In genomic region chr17:75238684-75239191, GRCh38 we compare ENCODE assay signal across 8 cellular contexts. TPM values are rescaled to one million over a fixed set of nuclear protein-coding genes. Genes with fewer than 3 reads are reported as not detected.
DNase-seq lines count a peak whose midpoint lies in the region; ATAC-seq and TF ChIP-seq lines count a peak whose summit lies in the region.

No MANE protein-coding gene starts in this region.

- no peaks in the 10 kb centered on the region for H3K27me3 Mint-ChIP-seq in activated CD4-positive, alpha-beta memory T cell treated with anti-CD3 and anti-CD28 coated beads for 36 hours
- no peaks in the 10 kb centered on the region for H3K27me3 Mint-ChIP-seq in stimulated activated naive CD8-positive, alpha-beta T cell treated with anti-CD3 and anti-CD28 coated beads, Interleukin-15, amount 100 ng/mL, for 72 hours

- H3K36me3 Mint-ChIP-seq in activated CD4-positive, alpha-beta memory T cell treated with anti-CD3 and anti-CD28 coated beads for 36 hours: peaks cover 64% of the 10 kb centered on the region

- peak overlapping the region; percentile 85 for H3K27ac Mint-ChIP-seq in activated CD4-positive, alpha-beta memory T cell treated with anti-CD3 and anti-CD28 coated beads for 36 hours
- H3K27ac Mint-ChIP-seq in stimulated activated naive CD8-positive, alpha-beta T cell treated with anti-CD3 and anti-CD28 coated beads, Interleukin-15, amount 100 ng/mL, for 72 hours: peak overlapping the region in 1 of 2 donors; percentile 64

- ATAC-seq in stimulated activated naive CD8-positive, alpha-beta T cell treated with anti-CD3 and anti-CD28 coated beads, Interleukin-15, amount 100 ng/mL, for 72 hours: peak; percentile 78

- H3K4me1 Mint-ChIP-seq in activated CD4-positive, alpha-beta memory T cell treated with anti-CD3 and anti-CD28 coated beads for 36 hours (ENCODE audit: low read depth): peaks cover 41% of the 10 kb centered on the region
- H3K4me1 Mint-ChIP-seq in stimulated activated naive CD8-positive, alpha-beta T cell treated with anti-CD3 and anti-CD28 coated beads, Interleukin-15, amount 100 ng/mL, for 72 hours: peaks cover 48% of the 10 kb centered on the region

- intact Hi-C loops in activated CD4-positive, alpha-beta memory T cell treated with anti-CD3 and anti-CD28 coated beads for 36 hours (cut with micrococcal nuclease): loop anchor here (2.0 kb wide), 1 partner anchor 174 kb away; no protein-coding TSS in a partner anchor

- POLR2A ChIA-PET in HEK293T (lab: Yijun Ruan, JAX): interaction anchor here (1.1 to 2.8 kb wide), 4 partner anchors 10 to 33 kb away, joined by 3 to 14 read pairs (median 8); partner anchors contain the start of genes GGA3, MIF4GD, MRPS7 and NUP85
- POLR2A ChIA-PET in activated CD4-positive, alpha-beta memory T cell treated with anti-CD3 and anti-CD28 coated beads for 36 hours (lab: Charles Lee): interaction anchor here (1.1 to 1.4 kb wide), 2 partner anchors 11 to 22 kb away, joined by 3 to 6 read pairs; no protein-coding TSS in a partner anchor

- peak; percentile 77 for DNase-seq in CD1c-positive myeloid dendritic cell (ENCODE audit: extremely low spot score)
- peak; percentile 86 for DNase-seq in HEK293T (ENCODE audit: extremely low spot score)
- peak; percentile 15 for DNase-seq in NCI-H748 treated with DMSO at 0.1 percent for 48 hours (lab: John Stamatoyannopoulos, UW)
- peak; percentile 74 for DNase-seq in activated CD4-positive, alpha-beta memory T cell treated with anti-CD3 and anti-CD28 coated beads for 36 hours
- peak; percentile 50 for DNase-seq in effector CD4-positive, alpha-beta T cell
- DNase-seq in midbrain (lab: John Stamatoyannopoulos, UW): peak; percentile 20
- peak; percentile 53 to 56 for DNase-seq in stimulated activated naive CD8-positive, alpha-beta T cell treated with anti-CD3 and anti-CD28 coated beads, Interleukin-15, amount 100 ng/mL, for 72 hours
- DNase-seq in mesenteric fat pad (ENCODE audit: low spot score): no peak

- no peak overlapping the region for H3K4me3 Mint-ChIP-seq in activated CD4-positive, alpha-beta memory T cell treated with anti-CD3 and anti-CD28 coated beads for 36 hours
- H3K4me3 Mint-ChIP-seq in stimulated activated naive CD8-positive, alpha-beta T cell treated with anti-CD3 and anti-CD28 coated beads, Interleukin-15, amount 100 ng/mL, for 72 hours: no peak overlapping the region

- CTCF ChIA-PET in HEK293T (lab: Yijun Ruan, JAX): interaction anchor here (0.8 to 3.0 kb wide), 7 partner anchors 10 to 174 kb away, joined by 3 to 24 read pairs (median 15); partner anchors contain the start of genes GGA3, MIF4GD, MRPS7 and NUP85
- CTCF ChIA-PET in activated CD4-positive, alpha-beta memory T cell treated with anti-CD3 and anti-CD28 coated beads for 36 hours (lab: Charles Lee): interaction anchor here (0.6 to 7.3 kb wide), 18 partner anchors 8 to 277 kb away, joined by 3 to 60 read pairs (median 6); partner anchors contain the start of genes GGA3, MIF4GD, MRPL58 and MRPS7

- H3K9me3 Mint-ChIP-seq in activated CD4-positive, alpha-beta memory T cell treated with anti-CD3 and anti-CD28 coated beads for 36 hours: no peaks in the 10 kb centered on the region
- H3K9me3 Mint-ChIP-seq in stimulated activated naive CD8-positive, alpha-beta T cell treated with anti-CD3 and anti-CD28 coated beads, Interleukin-15, amount 100 ng/mL, for 72 hours: no peaks in the 10 kb centered on the region

TF ChIP-seq in HEK293T, 16 proteins besides CTCF, POLR2A, EP300 and RAD21:
- TF ChIP-seq ELF4 (IDR thresholded peaks at IDR 0.05) (no peak), HDGF (IDR thresholded peaks at IDR 0.05; ENCODE audit: borderline replicate concordance) (0 out of 2 replicates have a peak, but pooled peaks have one; percentile 65), FOXK2 (IDR thresholded peaks at IDR 0.05) (no peak)

RNA-seq across cellular contexts. Expression of gene GGA3, which starts 22.7 kb away (rescaled TPM):
- 10 to 100 TPM; 68.5 to 70.7 TPM for total RNA-seq in activated CD4-positive, alpha-beta memory T cell treated with anti-CD3 and anti-CD28 coated beads for 36 hours
- total RNA-seq in mesenteric fat pad: 42.8 TPM

RNA-seq across cellular contexts. Expression of gene MRPS7, which starts 22.9 kb away (rescaled TPM):
- 10 to 100 TPM; 72.9 to 76.1 TPM for total RNA-seq in activated CD4-positive, alpha-beta memory T cell treated with anti-CD3 and anti-CD28 coated beads for 36 hours
- total RNA-seq in mesenteric fat pad: 45.7 TPM

RNA-seq across cellular contexts. Expression of gene MIF4GD, which starts 32.3 kb away (rescaled TPM):
- total RNA-seq in activated CD4-positive, alpha-beta memory T cell treated with anti-CD3 and anti-CD28 coated beads for 36 hours: 10 to 100 TPM; 50.2 to 57.2 TPM
- total RNA-seq in mesenteric fat pad: 15.5 TPM

RNA-seq across cellular contexts. Expression of gene NUP85, which starts 33.3 kb away (rescaled TPM):
- 100 to 1,000 TPM; 125 to 132 TPM for total RNA-seq in activated CD4-positive, alpha-beta memory T cell treated with anti-CD3 and anti-CD28 coated beads for 36 hours
- 60.2 TPM for total RNA-seq in mesenteric fat pad

RNA-seq across cellular contexts. Expression of gene SLC25A19, which starts 50.5 kb away (rescaled TPM):
- total RNA-seq in activated CD4-positive, alpha-beta memory T cell treated with anti-CD3 and anti-CD28 coated beads for 36 hours: 10 to 100 TPM; 57.9 to 62.3 TPM
- total RNA-seq in mesenteric fat pad: 16.4 TPM
